In the genomic region with DNA sequence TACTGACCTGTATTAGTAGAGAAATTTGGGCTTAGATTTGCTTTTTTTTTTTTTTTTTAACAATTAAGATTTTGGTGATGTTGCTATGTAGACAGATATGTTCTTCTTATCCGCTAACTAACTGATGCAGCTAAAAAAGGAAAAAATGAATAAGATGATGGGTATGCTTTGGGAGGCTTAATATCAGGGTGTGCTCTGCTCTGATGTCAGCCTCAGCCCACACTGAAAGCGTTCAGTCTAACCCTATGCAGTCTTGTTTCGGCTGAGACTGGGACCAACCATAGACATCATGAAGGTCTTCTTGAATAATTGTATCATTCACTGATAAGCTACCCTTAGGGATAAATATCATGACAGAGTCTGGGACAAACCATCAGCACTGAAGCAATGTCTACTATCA, we compare ENCODE assay signal across 16 cellular contexts. TPM values are rescaled to one million over a fixed set of nuclear protein-coding genes. Genes with fewer than 3 reads are reported as not detected.
"Had no signal": no experiment of that assay in that cellular context is flagged by ENCODE, and none has a peak within 500 bp of the region (broad histone marks: within the 10 kb centered on the region; RNA-seq: fewer than 3 reads in every experiment).

No MANE protein-coding gene starts in this region.

- ATAC-seq: effector memory CD8-positive, alpha-beta T cell; gastrocnemius medialis; heart right ventricle; natural killer cell; stimulated activated naive CD8-positive, alpha-beta T cell treated with anti-CD3 and anti-CD28 coated beads, Interleukin-15, Interleukin-2, amounts not matched to agents 100 U/mL and 50 U/mL, for 24 hours; upper lobe of right lung had no signal

- H3K4me3 ChIP-seq: esophagus muscularis mucosa, gastrocnemius medialis, heart right ventricle, right atrium auricular region, smooth muscle cell, tibial artery, upper lobe of right lung, vagina had no signal

- H3K4me1 ChIP-seq: gastrocnemius medialis had no signal

- DNase-seq: effector memory CD8-positive, alpha-beta T cell; gastrocnemius medialis; heart right ventricle; islet precursor cell; mammary epithelial cell; natural killer cell; posterior cingulate gyrus; stimulated activated CD4-positive, alpha-beta T cell treated with anti-CD3 and anti-CD28 coated beads, Interleukin-2, amount 100 ng/mL, for 48 hours; stimulated activated naive CD8-positive, alpha-beta T cell treated with anti-CD3 and anti-CD28 coated beads, Interleukin-15, Interleukin-2, amounts not matched to agents 100 U/mL and 50 U/mL, for 24 hours; tibial artery; upper lobe of right lung had no signal

- H3K9me3 ChIP-seq: esophagus muscularis mucosa, gastrocnemius medialis, heart right ventricle, right atrium auricular region, tibial artery, upper lobe of right lung, vagina had no signal

- H3K4me2 ChIP-seq: smooth muscle cell had no signal

- H3K36me3 ChIP-seq: esophagus muscularis mucosa, gastrocnemius medialis, heart right ventricle, right atrium auricular region, tibial artery, upper lobe of right lung, vagina had no signal

- H3K27me3 ChIP-seq: esophagus muscularis mucosa, right atrium auricular region, tibial artery, upper lobe of right lung, vagina had no signal

- H3K27ac ChIP-seq: epithelial cell of prostate, esophagus muscularis mucosa, gastrocnemius medialis, heart right ventricle, right atrium auricular region, tibial artery, upper lobe of right lung, vagina had no signal

RNA-seq across cellular contexts. Expression of a gene that starts 6.9 kb away (rescaled TPM):
- total RNA-seq: natural killer cell had no signal
